ENCODE assay signal across 7 cellular contexts in genomic region chr19:3369337-3370213, GRCh38. TPM values are rescaled to one million over a fixed set of nuclear protein-coding genes. Genes with fewer than 3 reads are reported as not detected.
DNase-seq lines count a peak whose midpoint lies in the region; ATAC-seq and TF ChIP-seq lines count a peak whose summit lies in the region.

No MANE protein-coding gene starts in this region.

- H3K4me1 ChIP-seq in GM23248 (ENCODE audit: insufficient read depth) (peaks cover 25% of the 10 kb centered on the region), foreskin keratinocyte (no peaks in the 10 kb centered on the region)

- peak overlapping the region; percentile 81 for H3K27ac Mint-ChIP-seq in osteocyte (ENCODE audit: unreplicated experiment)

- H3K9me3 ChIP-seq in GM23248 (ENCODE audit: low read depth): no peaks in the 10 kb centered on the region

- H4K20me1 ChIP-seq in GM23248 (ENCODE audit: insufficient read depth): peaks cover 11% of the 10 kb centered on the region; the same call in 1 of the 2 replicates

- no peaks in the 10 kb centered on the region for H3K9me3 Mint-ChIP-seq in osteocyte (ENCODE audit: unreplicated experiment)

- peak overlapping the region; percentile 91 for H3K4me3 ChIP-seq in GM23248

- H3K9ac ChIP-seq in GM23248: peak overlapping the region; percentile 95

- H3K27me3 Mint-ChIP-seq in osteocyte (ENCODE audit: unreplicated experiment): no peaks in the 10 kb centered on the region

- H3K27me3 ChIP-seq in GM23248 (replicated peaks; ENCODE audit: insufficient read depth): no peaks in the 10 kb centered on the region
- no peaks in the 10 kb centered on the region for H3K27me3 ChIP-seq in foreskin keratinocyte

- H3F3A ChIP-seq in GM23248 (ENCODE audit: insufficient read depth): peaks cover 37% of the 10 kb centered on the region

- DNase-seq in GM23248: peak; percentile 89
- DNase-seq in T1000 (lab: John Stamatoyannopoulos, UW): peak; percentile 37
- peak in 1 of 2 donors; percentile 54 for DNase-seq in foreskin keratinocyte
- DNase-seq in osteocyte (ENCODE audit: extremely low spot score, unreplicated experiment): no peak
- no peak for DNase-seq in LoVo (ENCODE audit: low spot score)

- in situ Hi-C loops in GM23248 (cut with MboI): no loop called here

- H3K36me3 ChIP-seq in GM23248 (ENCODE audit: low read depth): no peaks in the 10 kb centered on the region

- H2AFZ ChIP-seq in GM23248: peak overlapping the region; percentile 54

- 1 to 2% methylated on average over 33 to 42 of the region's 42 CpGs for WGBS in GM23248 (ENCODE audit: low coverage in 1 of 2, low lambda C conversion rate in 2 of 2, missing lambda C conversion rate in 2 of 2), 2 experiments

- no peaks in the 10 kb centered on the region for H3K9me2 ChIP-seq in GM23248 (ENCODE audit: insufficient read depth)

- ATAC-seq in foreskin keratinocyte (peak; percentile 29), HG03175 (IDR thresholded peaks at IDR 0.05; ENCODE audit: unreplicated experiment) (no peak), GM21737 (IDR thresholded peaks at IDR 0.05; ENCODE audit: unreplicated experiment) (no peak)

- H3K27ac ChIP-seq in GM23248 (peak overlapping the region; percentile 82), foreskin keratinocyte (peak overlapping the region; percentile 5)

- peak overlapping the region; percentile 99 for H3K4me2 ChIP-seq in GM23248 (ENCODE audit: unreplicated experiment)

- H3K36me3 Mint-ChIP-seq in osteocyte (ENCODE audit: unreplicated experiment): no peaks in the 10 kb centered on the region

- peak overlapping the region; percentile 69 for H3K4me3 Mint-ChIP-seq in osteocyte (ENCODE audit: unreplicated experiment)

- peaks cover 93% of the 10 kb centered on the region for H3K79me2 ChIP-seq in GM23248 (ENCODE audit: insufficient read depth)

- TF ChIP-seq CTCF in foreskin keratinocyte (conservative IDR thresholded peaks at IDR 0.05) (no peak), osteocyte (IDR thresholded peaks at IDR 0.05) (no peak)

- peaks cover 46% of the 10 kb centered on the region for H3K4me1 Mint-ChIP-seq in osteocyte (ENCODE audit: unreplicated experiment)

RNA-seq across cellular contexts. Expression of gene NFIC, which starts 3.2 kb away (rescaled TPM):
- 50.4 and 51.9 TPM in 2 replicates for total RNA-seq in GM23248 (2014; rRNA removed; shearing (Covaris generic))
- 106 and 108 TPM in 2 replicates for polyA plus RNA-seq in GM23248 (2016; fragmentation: Nextera tagmentation; extraction: Ambion mirVana)
- 43.6 and 45.1 TPM in 2 replicates for total RNA-seq in foreskin keratinocyte
- polyA plus RNA-seq in foreskin keratinocyte: 17.7 and 20.3 TPM in 2 replicates
- 61.4 and 63.8 TPM in 2 replicates for total RNA-seq in osteocyte

Comparison
In these comparisons a context has a peak if more than half of its experiments do, and no peak if none do; other contexts are left out.
1. DNase-seq: peak in GM23248 (single experiment) and T1000 (single experiment); none in osteocyte (single experiment) and LoVo (single experiment).